Comparison of ENCODE assay signal across 1 cellular context in the genomic region with DNA sequence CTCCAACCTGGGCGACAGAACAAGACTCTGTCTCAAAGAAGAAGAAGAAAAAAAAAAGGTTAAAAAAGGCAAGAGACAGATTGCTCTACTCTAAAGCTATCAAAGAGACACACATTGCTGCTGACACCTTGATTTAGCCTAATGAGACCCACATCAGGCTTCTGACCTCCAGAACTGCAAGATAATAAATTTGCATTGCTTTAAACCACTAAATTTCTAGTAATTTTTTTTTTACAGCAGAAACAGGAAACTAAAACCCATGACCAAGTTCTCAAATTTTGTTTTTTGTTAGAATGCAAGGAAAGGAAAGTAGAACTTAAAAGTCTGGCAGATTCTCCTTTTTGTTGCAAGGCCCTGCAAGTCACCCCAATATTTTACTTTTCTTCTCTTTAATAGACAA.
TF ChIP-seq lines count a peak whose summit lies in the region.

No MANE protein-coding gene starts in this region.

TF ChIP-seq in GM23338, 12 proteins besides CTCF, POLR2A, EP300 and RAD21 (continued from another document):
- TF ChIP-seq, protein P1, sequence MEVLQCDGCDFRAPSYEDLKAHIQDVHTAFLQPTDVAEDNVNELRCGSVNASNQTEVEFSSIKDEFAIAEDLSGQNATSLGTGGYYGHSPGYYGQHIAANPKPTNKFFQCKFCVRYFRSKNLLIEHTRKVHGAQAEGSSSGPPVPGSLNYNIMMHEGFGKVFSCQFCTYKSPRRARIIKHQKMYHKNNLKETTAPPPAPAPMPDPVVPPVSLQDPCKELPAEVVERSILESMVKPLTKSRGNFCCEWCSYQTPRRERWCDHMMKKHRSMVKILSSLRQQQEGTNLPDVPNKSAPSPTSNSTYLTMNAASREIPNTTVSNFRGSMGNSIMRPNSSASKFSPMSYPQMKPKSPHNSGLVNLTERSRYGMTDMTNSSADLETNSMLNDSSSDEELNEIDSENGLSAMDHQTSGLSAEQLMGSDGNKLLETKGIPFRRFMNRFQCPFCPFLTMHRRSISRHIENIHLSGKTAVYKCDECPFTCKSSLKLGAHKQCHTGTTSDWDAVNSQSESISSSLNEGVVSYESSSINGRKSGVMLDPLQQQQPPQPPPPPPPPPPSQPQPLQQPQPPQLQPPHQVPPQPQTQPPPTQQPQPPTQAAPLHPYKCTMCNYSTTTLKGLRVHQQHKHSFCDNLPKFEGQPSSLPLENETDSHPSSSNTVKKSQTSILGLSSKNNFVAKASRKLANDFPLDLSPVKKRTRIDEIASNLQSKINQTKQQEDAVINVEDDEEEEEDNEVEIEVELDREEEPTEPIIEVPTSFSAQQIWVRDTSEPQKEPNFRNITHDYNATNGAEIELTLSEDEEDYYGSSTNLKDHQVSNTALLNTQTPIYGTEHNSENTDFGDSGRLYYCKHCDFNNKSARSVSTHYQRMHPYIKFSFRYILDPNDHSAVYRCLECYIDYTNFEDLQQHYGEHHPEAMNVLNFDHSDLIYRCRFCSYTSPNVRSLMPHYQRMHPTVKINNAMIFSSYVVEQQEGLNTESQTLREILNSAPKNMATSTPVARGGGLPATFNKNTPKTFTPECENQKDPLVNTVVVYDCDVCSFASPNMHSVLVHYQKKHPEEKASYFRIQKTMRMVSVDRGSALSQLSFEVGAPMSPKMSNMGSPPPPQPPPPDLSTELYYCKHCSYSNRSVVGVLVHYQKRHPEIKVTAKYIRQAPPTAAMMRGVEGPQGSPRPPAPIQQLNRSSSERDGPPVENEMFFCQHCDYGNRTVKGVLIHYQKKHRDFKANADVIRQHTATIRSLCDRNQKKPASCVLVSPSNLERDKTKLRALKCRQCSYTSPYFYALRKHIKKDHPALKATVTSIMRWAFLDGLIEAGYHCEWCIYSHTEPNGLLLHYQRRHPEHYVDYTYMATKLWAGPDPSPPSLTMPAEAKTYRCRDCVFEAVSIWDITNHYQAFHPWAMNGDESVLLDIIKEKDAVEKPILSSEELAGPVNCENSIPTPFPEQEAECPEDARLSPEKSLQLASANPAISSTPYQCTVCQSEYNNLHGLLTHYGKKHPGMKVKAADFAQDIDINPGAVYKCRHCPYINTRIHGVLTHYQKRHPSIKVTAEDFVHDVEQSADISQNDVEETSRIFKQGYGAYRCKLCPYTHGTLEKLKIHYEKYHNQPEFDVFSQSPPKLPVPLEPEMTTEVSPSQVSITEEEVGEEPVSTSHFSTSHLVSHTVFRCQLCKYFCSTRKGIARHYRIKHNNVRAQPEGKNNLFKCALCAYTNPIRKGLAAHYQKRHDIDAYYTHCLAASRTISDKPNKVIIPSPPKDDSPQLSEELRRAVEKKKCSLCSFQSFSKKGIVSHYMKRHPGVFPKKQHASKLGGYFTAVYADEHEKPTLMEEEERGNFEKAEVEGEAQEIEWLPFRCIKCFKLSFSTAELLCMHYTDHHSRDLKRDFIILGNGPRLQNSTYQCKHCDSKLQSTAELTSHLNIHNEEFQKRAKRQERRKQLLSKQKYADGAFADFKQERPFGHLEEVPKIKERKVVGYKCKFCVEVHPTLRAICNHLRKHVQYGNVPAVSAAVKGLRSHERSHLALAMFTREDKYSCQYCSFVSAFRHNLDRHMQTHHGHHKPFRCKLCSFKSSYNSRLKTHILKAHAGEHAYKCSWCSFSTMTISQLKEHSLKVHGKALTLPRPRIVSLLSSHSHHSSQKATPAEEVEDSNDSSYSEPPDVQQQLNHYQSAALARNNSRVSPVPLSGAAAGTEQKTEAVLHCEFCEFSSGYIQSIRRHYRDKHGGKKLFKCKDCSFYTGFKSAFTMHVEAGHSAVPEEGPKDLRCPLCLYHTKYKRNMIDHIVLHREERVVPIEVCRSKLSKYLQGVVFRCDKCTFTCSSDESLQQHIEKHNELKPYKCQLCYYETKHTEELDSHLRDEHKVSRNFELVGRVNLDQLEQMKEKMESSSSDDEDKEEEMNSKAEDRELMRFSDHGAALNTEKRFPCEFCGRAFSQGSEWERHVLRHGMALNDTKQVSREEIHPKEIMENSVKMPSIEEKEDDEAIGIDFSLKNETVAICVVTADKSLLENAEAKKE (CRISPR knock-in tag; IDR thresholded peaks at IDR 0.05) = no peak
- no peak for TF ChIP-seq EZH2 (IDR thresholded peaks at IDR 0.05; ENCODE audit: low read depth, unreplicated experiment)
- no peak for TF ChIP-seq NANOG (IDR thresholded peaks at IDR 0.05; ENCODE audit: borderline replicate concordance)
- no peak for TF ChIP-seq CREB1 (CRISPR knock-in tag; IDR thresholded peaks at IDR 0.05; ENCODE audit: low read depth)
- TF ChIP-seq ZNF331 (CRISPR knock-in tag; IDR thresholded peaks at IDR 0.05; ENCODE audit: low read depth) = no peak
